Comparison of ENCODE assay signal across 14 cellular contexts in the genomic region with DNA sequence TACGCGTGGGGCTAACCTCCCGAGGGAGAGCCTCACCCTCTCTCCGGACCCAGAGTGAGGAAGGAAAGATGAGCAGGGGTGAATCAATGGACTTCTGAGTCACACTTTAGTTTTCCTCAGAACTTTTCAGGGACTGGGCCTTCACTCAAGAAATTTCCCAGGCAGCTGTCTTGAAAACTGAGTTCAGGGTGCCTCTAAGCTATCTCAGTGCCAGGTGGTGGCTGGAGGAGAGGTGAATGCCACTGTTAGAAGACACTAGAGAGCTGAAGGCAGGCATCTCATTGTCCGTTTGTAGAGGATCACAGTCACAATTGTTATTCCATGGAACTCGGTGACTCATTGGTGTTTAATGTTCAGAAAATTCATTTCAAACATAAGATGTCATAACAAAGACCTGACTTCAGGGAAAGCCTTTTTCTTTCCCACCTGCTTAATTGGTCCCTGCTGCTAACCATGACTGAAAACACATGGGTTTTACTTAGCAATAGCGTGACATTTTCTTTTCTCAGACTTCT. TPM values are rescaled to one million over a fixed set of nuclear protein-coding genes. Genes with fewer than 3 reads are reported as not detected.
DNase-seq lines count a peak whose midpoint lies in the region; ATAC-seq lines count a peak whose summit lies in the region.
"Had no signal": no experiment of that assay in that cellular context is flagged by ENCODE, and none has a peak within 500 bp of the region (broad histone marks: within the 10 kb centered on the region; RNA-seq: fewer than 3 reads in every experiment).

No MANE protein-coding gene starts in this region.

- in situ Hi-C loops in KBM-7 (cut with MboI; ENCODE audit: low pct_unique_long_range_greater_than_20kb, low sequenced_read_pairs), result loop anchor here (25.0 kb wide), 1 partner anchor 1036 kb away; a partner anchor contains a TSS

- no peak overlapping the region for H3K4ac ChIP-seq in mesenchymal stem cell (ENCODE audit: low read depth in 1 of 2, low read length in 2 of 2)

- no peak overlapping the region for H2AK5ac ChIP-seq in mesenchymal stem cell (ENCODE audit: low read length, severe bottlenecking)

- peak; percentile 87 for DNase-seq in LHCN-M2 (ENCODE audit: low read depth)
- DNase-seq in brain pericyte (ENCODE audit: low read depth, low spot score), result peak; percentile 25
- DNase-seq in mesenchymal stem cell, result peak; percentile 61
- DNase-seq in KBM-7, result no peak
- DNase-seq in NCI-H2171 (lab: John Stamatoyannopoulos, UW), result no peak
- no peak for DNase-seq in NCI-H774 (lab: John Stamatoyannopoulos, UW)
- DNase-seq: DMS79 treated with DMSO at 0.1 percent for 48 hours; naive thymus-derived CD8-positive, alpha-beta T cell; NCI-H1930; Peyer's patch; transverse colon had no signal

- no peak overlapping the region for H3K4me3 ChIP-seq in BLaER1 treated with 17β-estradiol and CSF1 and Interleukin-3, amounts not matched to agents 10 nM and 100 nM
- H3K4me3 ChIP-seq in mesenchymal stem cell (ENCODE audit: insufficient read depth in 1 of 2, low read depth in 1 of 2, low read length in 2 of 2), result no peak overlapping the region
- H3K4me3 ChIP-seq: cardiac muscle cell, Peyer's patch, transverse colon had no signal

- H3K27ac ChIP-seq in BLaER1 treated with 17β-estradiol and CSF1 and Interleukin-3, amounts not matched to agents 10 nM and 100 nM, result no peak overlapping the region
- peak overlapping the region; percentile 56 for H3K27ac ChIP-seq in mesenchymal stem cell (ENCODE audit: low read length, poor library complexity, severe bottlenecking)
- H3K27ac ChIP-seq: cardiac muscle cell, Peyer's patch had no signal

- no peaks in the 10 kb centered on the region for H3K36me3 ChIP-seq in BLaER1 treated with 17β-estradiol and CSF1 and Interleukin-3, amounts not matched to agents 10 nM and 100 nM
- H3K36me3 ChIP-seq in mesenchymal stem cell (ENCODE audit: control insufficient read depth in 1 of 2, insufficient read depth in 2 of 2, low read depth in 1 of 2, low read length in 2 of 2), result no peaks in the 10 kb centered on the region
- H3K36me3 ChIP-seq: cardiac muscle cell, Peyer's patch, transverse colon had no signal

- H2BK120ac ChIP-seq in mesenchymal stem cell (ENCODE audit: low read depth, low read length), result no peak overlapping the region

- peaks cover 46 to 72% (median 63%) of the 10 kb centered on the region in 11 experiments for H3K27me3 ChIP-seq in BLaER1 treated with 17β-estradiol and CSF1 and Interleukin-3, amounts not matched to agents 10 nM and 100 nM
- no peaks in the 10 kb centered on the region for H3K27me3 ChIP-seq in mesenchymal stem cell (ENCODE audit: control insufficient read depth in 1 of 2, insufficient read depth in 1 of 2, low read length in 2 of 2)
- H3K27me3 ChIP-seq: cardiac muscle cell, Peyer's patch, transverse colon had no signal

- no peak overlapping the region for H4K8ac ChIP-seq in mesenchymal stem cell (ENCODE audit: low read length)

- no peak overlapping the region for H4K91ac ChIP-seq in mesenchymal stem cell (ENCODE audit: low read length)

- H3K9me3 ChIP-seq in BLaER1 treated with 17β-estradiol and CSF1 and Interleukin-3, amounts not matched to agents 10 nM and 100 nM (replicated peaks in 1 of 11), result peaks cover 0 to 27% (median 17%) of the 10 kb centered on the region in 11 experiments; a peak in 20 of 22 replicates
- H3K9me3 ChIP-seq in mesenchymal stem cell (ENCODE audit: control insufficient read depth, low read length), result no peaks in the 10 kb centered on the region
- H3K9me3 ChIP-seq: Peyer's patch, transverse colon had no signal

- peak overlapping the region in 10 of 11 experiments; percentile 1 to 60 (median 20); a peak in 10 of 22 replicates for H3K4me2 ChIP-seq in BLaER1 treated with 17β-estradiol and CSF1 and Interleukin-3, amounts not matched to agents 10 nM and 100 nM
- no peak overlapping the region for H3K4me2 ChIP-seq in mesenchymal stem cell (ENCODE audit: low read length, poor library complexity, severe bottlenecking)

- H3K9ac ChIP-seq in BLaER1 treated with 17β-estradiol and CSF1 and Interleukin-3, amounts not matched to agents 10 nM and 100 nM, result no peak overlapping the region
- peak overlapping the region; percentile 68 for H3K9ac ChIP-seq in mesenchymal stem cell (ENCODE audit: low read length)

- H2BK12ac ChIP-seq in mesenchymal stem cell (ENCODE audit: low read length in 2 of 2), result no peak overlapping the region

- no peak overlapping the region for H3K23ac ChIP-seq in mesenchymal stem cell (ENCODE audit: low read length in 2 of 2)

- H2BK15ac ChIP-seq in mesenchymal stem cell (ENCODE audit: low read depth, poor library complexity, severe bottlenecking), result no peak overlapping the region

- H3K14ac ChIP-seq in mesenchymal stem cell (ENCODE audit: low read length in 2 of 2), result no peak overlapping the region

- peaks cover 0 to 3% (median 0%) of the 10 kb centered on the region in 11 experiments; a peak in 1 of 22 replicates for H4K20me1 ChIP-seq in BLaER1 treated with 17β-estradiol and CSF1 and Interleukin-3, amounts not matched to agents 10 nM and 100 nM

- no peaks in the 10 kb centered on the region for H3K79me1 ChIP-seq in mesenchymal stem cell (replicated peaks; ENCODE audit: low read length, poor library complexity, severe bottlenecking)

- no peak overlapping the region for H2AFZ ChIP-seq in mesenchymal stem cell (ENCODE audit: low read depth, low read length)

- ATAC-seq in HG02759 (IDR thresholded peaks at IDR 0.05; ENCODE audit: unreplicated experiment), result no peak
- ATAC-seq: naive thymus-derived CD8-positive, alpha-beta T cell had no signal

- no peak overlapping the region for H2BK5ac ChIP-seq in mesenchymal stem cell (ENCODE audit: low read depth, low read length, poor library complexity, severe bottlenecking)

- H3K18ac ChIP-seq in mesenchymal stem cell (ENCODE audit: low read depth in 1 of 2, low read length in 2 of 2), result peak overlapping the region in 1 of 2 experiments; percentile 14

- peaks cover 5 to 56% (median 19%) of the 10 kb centered on the region in 10 experiments for H3K4me1 ChIP-seq in BLaER1 treated with 17β-estradiol and CSF1 and Interleukin-3, amounts not matched to agents 10 nM and 100 nM
- H3K4me1 ChIP-seq in mesenchymal stem cell (ENCODE audit: control insufficient read depth, insufficient read depth, low read depth, low read length), result peaks cover 5% of the 10 kb centered on the region

- 32% methylated on average over 6 of the region's 7 CpGs for WGBS in mesenchymal stem cell

RNA-seq across cellular contexts. Expression of a gene that starts 5.3 kb away (rescaled TPM):
- 150 and 160 TPM in 2 replicates for total RNA-seq in LHCN-M2 (2014; rRNA removed)
- 127 TPM for polyA plus RNA-seq in LHCN-M2 (2012)
- 173 TPM for polyA plus RNA-seq in mesenchymal stem cell (2013, experiment 1 of 2)
- polyA plus RNA-seq in mesenchymal stem cell (2013, experiment 2 of 2), result 171 TPM

RNA-seq across cellular contexts. Expression of a gene that starts 23.1 kb away (rescaled TPM):
- 28.8 and 30.1 TPM in 2 replicates for total RNA-seq in LHCN-M2 (2014; rRNA removed)
- 36.4 TPM for polyA plus RNA-seq in LHCN-M2 (2012)
- polyA plus RNA-seq in mesenchymal stem cell (2013, experiment 1 of 2), result 20.8 TPM
- polyA plus RNA-seq in mesenchymal stem cell (2013, experiment 2 of 2), result 21.0 TPM

Comparison
In these comparisons a context has a peak if more than half of its experiments do, and no peak if none do; other contexts are left out.
1. DNase-seq: peak in LHCN-M2 (single experiment), brain pericyte (single experiment) and mesenchymal stem cell (single experiment); none in KBM-7 (single experiment), NCI-H2171 (single experiment) and NCI-H774 (single experiment).